Comparison of ENCODE assay signal across 18 cellular contexts in genomic region chr6:149593443-149593842, GRCh38.
"Had no signal": no experiment of that assay in that cellular context is flagged by ENCODE, and none has a peak within 500 bp of the region (broad histone marks: within the 10 kb centered on the region; RNA-seq: fewer than 3 reads in every experiment).

No MANE protein-coding gene starts in this region.

- ATAC-seq: effector memory CD8-positive, alpha-beta T cell; left colon; left ventricle myocardium superior; lower lobe of right lung; natural killer cell; stimulated activated effector memory CD8-positive, alpha-beta T cell treated with anti-CD3 and anti-CD28 coated beads, Interleukin-12 subunit alpha, Interleukin-12 subunit beta, amount 100 ng/mL, for 72 hours; stimulated activated naive CD8-positive, alpha-beta T cell treated with anti-CD3 and anti-CD28 coated beads, Interleukin-15, Interleukin-2, amounts not matched to agents 100 U/mL and 50 U/mL, for 24 hours had no signal

- DNase-seq: cortex of kidney; effector memory CD8-positive, alpha-beta T cell; hypothalamus; left colon; left ventricle myocardium superior; lower lobe of right lung; natural killer cell; sigmoid colon; stimulated activated CD4-positive, alpha-beta T cell treated with anti-CD3 and anti-CD28 coated beads, Interleukin-2, amount 100 ng/mL, for 24 hours; stimulated activated CD4-positive, alpha-beta T cell treated with anti-CD3 and anti-CD28 coated beads, Interleukin-4, amount 100 ng/mL, for 24 hours; stimulated activated naive CD8-positive, alpha-beta T cell treated with anti-CD3 and anti-CD28 coated beads, Interleukin-15, Interleukin-2, amounts not matched to agents 100 U/mL and 50 U/mL, for 24 hours; substantia nigra; testis; tibial artery had no signal

- H3K9me3 ChIP-seq: lower lobe of right lung, neutrophil, right atrium auricular region, sigmoid colon, testis, tibial artery had no signal

- H3K27me3 ChIP-seq: neutrophil, right atrium auricular region, sigmoid colon, testis, tibial artery had no signal

- H3K27ac ChIP-seq: lower lobe of right lung, neutrophil, parathyroid adenoma, right atrium auricular region, sigmoid colon, testis, tibial artery had no signal

- H3K4me3 ChIP-seq: lower lobe of right lung, right atrium auricular region, sigmoid colon, testis, tibial artery had no signal

- H3K4me1 ChIP-seq: lower lobe of right lung, parathyroid adenoma, right atrium auricular region, sigmoid colon, testis, tibial artery had no signal
